2 cellular contexts compared by ENCODE assay signal in the genomic region with DNA sequence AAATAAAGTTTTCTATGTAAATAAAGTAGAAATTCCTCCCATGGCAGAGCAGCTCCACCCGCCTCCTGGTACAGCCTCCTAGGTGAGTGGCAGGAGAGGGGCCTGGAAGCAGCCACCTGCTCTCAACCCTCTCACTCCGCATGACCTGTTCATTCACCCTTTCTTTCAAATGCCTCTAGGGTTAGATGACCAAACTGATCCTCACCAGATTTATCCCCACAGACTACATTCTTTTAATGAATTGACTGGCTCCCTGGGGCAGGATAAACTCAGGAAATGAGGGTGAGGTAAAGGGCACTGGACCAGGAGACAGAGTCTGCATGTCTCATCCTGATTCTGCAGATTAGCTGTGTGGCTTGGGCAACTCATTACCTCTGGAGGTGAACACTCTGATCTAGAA.
TF ChIP-seq lines count a peak whose summit lies in the region.

No MANE protein-coding gene starts in this region.

TF ChIP-seq in SK-N-SH, 30 proteins besides CTCF, POLR2A, EP300 and RAD21 (continued from another document):
- TF ChIP-seq, protein P1, sequence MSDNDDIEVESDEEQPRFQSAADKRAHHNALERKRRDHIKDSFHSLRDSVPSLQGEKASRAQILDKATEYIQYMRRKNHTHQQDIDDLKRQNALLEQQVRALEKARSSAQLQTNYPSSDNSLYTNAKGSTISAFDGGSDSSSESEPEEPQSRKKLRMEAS (IDR thresholded peaks at IDR 0.05; ENCODE audit: low read depth), result no peak
TF ChIP-seq in SK-N-SH: peak in this region for 0.

TF ChIP-seq in SK-N-SH treated with all-trans-retinoic acid at 6 μM for 48 hours, 23 proteins besides CTCF, POLR2A, EP300 and RAD21 (continued from another document):
- no peak for TF ChIP-seq TCF4 (CRISPR knock-in tag; IDR thresholded peaks at IDR 0.05; ENCODE audit: borderline replicate concordance)
- TF ChIP-seq ARNTL (CRISPR knock-in tag; IDR thresholded peaks at IDR 0.05; ENCODE audit: borderline replicate concordance, low read depth), result no peak
